ENCODE assay signal across 1 cellular context in genomic region chr18:63040788-63041410, GRCh38.
A peak's percentile ranks its signal among the peaks of the same experiment; 100 is the strongest.
TF ChIP-seq lines count a peak whose summit lies in the region.

No MANE protein-coding gene starts in this region.

TF ChIP-seq in GM12878, 131 proteins besides CTCF, POLR2A, EP300 and RAD21 (continued from another document):
- TF ChIP-seq ATF2 (IDR thresholded peaks at IDR 0.05; ENCODE audit: low read length) (peak; percentile 62), CBX5 (IDR thresholded peaks at IDR 0.05; ENCODE audit: low read depth) (no peak; the same call in 1 of the 2 replicates), ZNF274 (IDR thresholded peaks at IDR 0.05; ENCODE audit: insufficient read depth, insufficient read length) (no peak), NFXL1 (IDR thresholded peaks at IDR 0.05; ENCODE audit: borderline replicate concordance) (no peak), SREBF2 (IDR thresholded peaks at IDR 0.05; ENCODE audit: low read length) (no peak), GATAD2B (conservative IDR thresholded peaks at IDR 0.05; ENCODE audit: low read depth) (0 out of 2 replicates have a peak, but pooled peaks have one; percentile 42), CREB1 (IDR thresholded peaks at IDR 0.05; ENCODE audit: low read depth) (peak; percentile 53; the same call in 1 of the 2 replicates), CBX3 (IDR thresholded peaks at IDR 0.05; ENCODE audit: borderline replicate concordance, low read depth) (no peak), TCF12 (IDR thresholded peaks at IDR 0.05; ENCODE audit: low read depth, low read length) (0 out of 2 replicates have a peak, but pooled peaks have one; percentile 26), ZBTB40 (IDR thresholded peaks at IDR 0.05; ENCODE audit: borderline replicate concordance) (no peak), MEF2A (IDR thresholded peaks at IDR 0.05; ENCODE audit: insufficient read depth, low read depth, low read length) (peak; percentile 97), RAD51 (IDR thresholded peaks at IDR 0.05) (peak; percentile 62; the same call in 1 of the 2 replicates), JUNB (IDR thresholded peaks at IDR 0.05) (peak; percentile 40; the same call in 1 of the 2 replicates), POLR2AphosphoS5 (IDR thresholded peaks at IDR 0.05; ENCODE audit: low read length) (no peak; the same call in 1 of the 2 replicates), SMAD1 (IDR thresholded peaks at IDR 0.05; ENCODE audit: low read depth, partially characterized antibody) (peak; percentile 50), BCL3 (IDR thresholded peaks at IDR 0.05; ENCODE audit: borderline replicate concordance, insufficient read depth, low read depth, low read length, poor library complexity, severe bottlenecking) (peak; percentile 58), IKZF2 (IDR thresholded peaks at IDR 0.05) (peak; percentile 90 to 94), ZNF622 (IDR thresholded peaks at IDR 0.05) (no peak), EED (IDR thresholded peaks at IDR 0.05; ENCODE audit: low read depth) (peak; percentile 81), TAF1 (IDR thresholded peaks at IDR 0.05; ENCODE audit: borderline replicate concordance, low read depth, low read length) (peak; percentile 57; the same call in 1 of the 2 replicates), ESRRA (IDR thresholded peaks at IDR 0.05; ENCODE audit: low read length) (no peak), NFIC (IDR thresholded peaks at IDR 0.05; ENCODE audit: low read depth, low read length) (peak; percentile 91), SMARCA5 (IDR thresholded peaks at IDR 0.05) (0 out of 2 replicates have a peak, but pooled peaks have one; percentile 22)
